In the genomic region with DNA sequence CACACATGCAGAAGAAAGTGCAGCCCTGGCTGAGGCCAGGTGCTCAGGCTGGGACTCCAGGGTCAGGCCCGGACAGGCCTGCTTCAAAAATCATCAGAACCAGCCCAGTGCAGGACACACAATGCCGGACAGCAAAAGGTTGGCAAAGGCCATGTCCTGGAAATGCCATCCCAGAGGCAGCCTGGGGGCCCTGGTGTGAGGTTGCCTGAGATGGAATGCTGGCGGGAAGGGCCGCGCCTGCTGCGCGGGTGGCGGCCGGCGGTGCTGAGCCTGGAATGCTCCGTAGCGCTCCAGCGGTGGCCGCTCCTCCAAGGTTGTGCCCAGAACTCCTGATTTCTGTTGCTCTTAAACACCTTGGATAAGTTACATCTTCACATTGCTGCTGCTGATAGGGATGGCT, we compare ENCODE assay signal across 20 cellular contexts. TPM values are rescaled to one million over a fixed set of nuclear protein-coding genes. Genes with fewer than 3 reads are reported as not detected.
"Had no signal": no experiment of that assay in that cellular context is flagged by ENCODE, and none has a peak within 500 bp of the region (broad histone marks: within the 10 kb centered on the region; RNA-seq: fewer than 3 reads in every experiment).

No MANE protein-coding gene starts in this region.

- ATAC-seq: activated CD4-positive, alpha-beta T cell treated with anti-CD3 and anti-CD28 coated beads for 36 hours; activated T-cell treated with anti-CD3 and anti-CD28 coated beads, Interleukin-2, amount 50 U/mL, for 4 hours; left lobe of liver; natural killer cell treated with Interleukin-12 subunit alpha and Interleukin-12 subunit beta and Interleukin-15 and Interleukin-18, amount 100 ng/mL, for 72 hours; sciatic nerve had no signal

- H3K4me3 Mint-ChIP-seq: activated CD4-positive, alpha-beta T cell treated with anti-CD3 and anti-CD28 coated beads for 36 hours; activated naive CD4-positive, alpha-beta T cell treated with anti-CD3 and anti-CD28 coated beads for 36 hours; activated T-cell treated with anti-CD3 and anti-CD28 coated beads, Interleukin-2, amount 50 U/mL, for 4 hours; natural killer cell treated with Interleukin-12 subunit alpha and Interleukin-12 subunit beta and Interleukin-15 and Interleukin-18, amount 100 ng/mL, for 72 hours had no signal

- H3K27me3 ChIP-seq: upper lobe of left lung had no signal

- H3K27me3 Mint-ChIP-seq: activated CD4-positive, alpha-beta T cell treated with anti-CD3 and anti-CD28 coated beads for 36 hours; natural killer cell treated with Interleukin-12 subunit alpha and Interleukin-12 subunit beta and Interleukin-15 and Interleukin-18, amount 100 ng/mL, for 72 hours had no signal

- H3K4me1 Mint-ChIP-seq: activated CD4-positive, alpha-beta T cell treated with anti-CD3 and anti-CD28 coated beads for 36 hours had no signal

- DNase-seq: activated CD4-positive, alpha-beta T cell treated with anti-CD3 and anti-CD28 coated beads for 36 hours; activated CD4-positive, alpha-beta T cell treated with anti-CD3 and anti-CD28 coated beads, Interleukin-2, amount 50 U/mL, for 4 hours; activated CD8-positive, alpha-beta memory T cell treated with anti-CD3 and anti-CD28 coated beads, Interleukin-2, amount 50 U/mL, for 48 hours; activated naive CD4-positive, alpha-beta T cell treated with anti-CD3 and anti-CD28 coated beads for 36 hours; activated T-cell treated with anti-CD3 and anti-CD28 coated beads, Interleukin-2, amount 50 U/mL, for 4 hours; amygdala; mammary epithelial cell; midbrain; nucleus accumbens; small intestine; stimulated activated naive CD4-positive, alpha-beta T cell; T-helper 9 cell had no signal

- H3K4me3 ChIP-seq: upper lobe of left lung had no signal

- H3K27ac ChIP-seq: epithelial cell of prostate, parathyroid adenoma, upper lobe of left lung had no signal

- H3K9me3 ChIP-seq: upper lobe of left lung had no signal

- H3K27ac Mint-ChIP-seq: activated CD4-positive, alpha-beta T cell treated with anti-CD3 and anti-CD28 coated beads for 36 hours; activated naive CD4-positive, alpha-beta T cell treated with anti-CD3 and anti-CD28 coated beads for 36 hours; activated T-helper 2 cell treated with anti-CD3 and anti-CD28 coated beads, Interferon-gamma antibody, Interleukin-2, Interleukin-4, amounts not matched to agents 10 μg/mL and 5 μg/mL and 100 μg/mL, durations not matched to agents 14 hours and 24 hours and 36 hours; natural killer cell treated with Interleukin-12 subunit alpha and Interleukin-12 subunit beta and Interleukin-15 and Interleukin-18, amount 100 ng/mL, for 72 hours had no signal

- H3K4me1 ChIP-seq: parathyroid adenoma had no signal

- H3K9me3 Mint-ChIP-seq: activated naive CD4-positive, alpha-beta T cell treated with anti-CD3 and anti-CD28 coated beads for 36 hours; activated T-cell treated with anti-CD3 and anti-CD28 coated beads, Interleukin-2, amount 50 U/mL, for 4 hours; activated T-helper 2 cell treated with anti-CD3 and anti-CD28 coated beads, Interferon-gamma antibody, Interleukin-2, Interleukin-4, amounts not matched to agents 10 μg/mL and 5 μg/mL and 100 μg/mL, durations not matched to agents 14 hours and 24 hours and 36 hours; natural killer cell treated with Interleukin-12 subunit alpha and Interleukin-12 subunit beta and Interleukin-15 and Interleukin-18, amount 100 ng/mL, for 72 hours had no signal

RNA-seq across cellular contexts. Expression of a gene that starts 21.7 kb away (rescaled TPM):
- total RNA-seq: activated naive CD4-positive, alpha-beta T cell treated with anti-CD3 and anti-CD28 coated beads for 36 hours had no signal

RNA-seq across cellular contexts. Expression of a gene that starts 33.7 kb away (rescaled TPM):
- total RNA-seq: bronchial epithelial cell had no signal
